In the genomic region with DNA sequence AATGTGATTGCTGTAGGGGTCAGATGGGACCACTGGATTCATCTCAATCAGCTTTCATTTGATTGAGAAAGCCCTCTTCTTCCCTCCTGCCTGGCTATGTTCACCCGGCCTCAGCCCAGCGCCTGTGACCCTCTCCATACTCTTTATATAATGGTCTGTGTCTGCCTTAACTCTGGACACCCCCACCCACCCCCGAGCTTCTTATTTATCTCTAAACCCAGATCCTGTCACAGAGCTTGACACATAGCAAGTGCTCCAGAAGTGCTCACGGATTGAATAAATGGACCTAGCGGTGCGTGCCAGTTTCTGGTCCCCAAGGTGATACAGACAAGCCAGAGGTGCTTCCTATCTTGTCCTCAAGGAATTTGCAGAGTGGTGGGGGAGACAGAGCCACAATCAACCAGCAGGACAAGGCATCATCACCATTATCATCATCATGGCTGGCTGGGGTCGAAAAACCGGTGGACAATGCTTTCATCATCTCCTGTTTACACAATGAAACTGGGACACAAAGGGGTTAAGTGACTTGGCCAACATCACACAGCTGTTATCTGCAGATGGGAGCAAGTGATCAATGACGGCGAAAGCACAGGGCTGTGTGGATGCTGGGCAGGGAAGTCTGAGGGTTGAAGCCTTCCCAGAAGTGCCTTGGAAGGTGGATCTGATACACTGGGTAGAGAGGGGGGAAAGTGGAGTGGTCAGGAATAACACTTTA, we compare ENCODE assay signal across 1 cellular context.
TF ChIP-seq lines count a peak whose summit lies in the region.

No MANE protein-coding gene starts in this region.

TF ChIP-seq in K562, 482 proteins besides CTCF, POLR2A, EP300 and RAD21 (continued from another document and continues in another):
- TF ChIP-seq, protein P1, sequence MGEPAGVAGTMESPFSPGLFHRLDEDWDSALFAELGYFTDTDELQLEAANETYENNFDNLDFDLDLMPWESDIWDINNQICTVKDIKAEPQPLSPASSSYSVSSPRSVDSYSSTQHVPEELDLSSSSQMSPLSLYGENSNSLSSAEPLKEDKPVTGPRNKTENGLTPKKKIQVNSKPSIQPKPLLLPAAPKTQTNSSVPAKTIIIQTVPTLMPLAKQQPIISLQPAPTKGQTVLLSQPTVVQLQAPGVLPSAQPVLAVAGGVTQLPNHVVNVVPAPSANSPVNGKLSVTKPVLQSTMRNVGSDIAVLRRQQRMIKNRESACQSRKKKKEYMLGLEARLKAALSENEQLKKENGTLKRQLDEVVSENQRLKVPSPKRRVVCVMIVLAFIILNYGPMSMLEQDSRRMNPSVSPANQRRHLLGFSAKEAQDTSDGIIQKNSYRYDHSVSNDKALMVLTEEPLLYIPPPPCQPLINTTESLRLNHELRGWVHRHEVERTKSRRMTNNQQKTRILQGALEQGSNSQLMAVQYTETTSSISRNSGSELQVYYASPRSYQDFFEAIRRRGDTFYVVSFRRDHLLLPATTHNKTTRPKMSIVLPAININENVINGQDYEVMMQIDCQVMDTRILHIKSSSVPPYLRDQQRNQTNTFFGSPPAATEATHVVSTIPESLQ (CRISPR knock-in tag; IDR thresholded peaks at IDR 0.05) = no peak
- no peak for TF ChIP-seq KHSRP (IDR thresholded peaks at IDR 0.05)
- TF ChIP-seq, protein P2, sequence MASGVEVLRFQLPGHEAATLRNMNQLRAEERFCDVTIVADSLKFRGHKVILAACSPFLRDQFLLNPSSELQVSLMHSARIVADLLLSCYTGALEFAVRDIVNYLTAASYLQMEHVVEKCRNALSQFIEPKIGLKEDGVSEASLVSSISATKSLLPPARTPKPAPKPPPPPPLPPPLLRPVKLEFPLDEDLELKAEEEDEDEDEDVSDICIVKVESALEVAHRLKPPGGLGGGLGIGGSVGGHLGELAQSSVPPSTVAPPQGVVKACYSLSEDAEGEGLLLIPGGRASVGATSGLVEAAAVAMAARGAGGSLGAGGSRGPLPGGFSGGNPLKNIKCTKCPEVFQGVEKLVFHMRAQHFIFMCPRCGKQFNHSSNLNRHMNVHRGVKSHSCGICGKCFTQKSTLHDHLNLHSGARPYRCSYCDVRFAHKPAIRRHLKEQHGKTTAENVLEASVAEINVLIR (CRISPR knock-in tag; IDR thresholded peaks at IDR 0.05) = no peak
- peak; percentile 43; the same call in 1 of the 2 replicates for TF ChIP-seq ZEB2 (IDR thresholded peaks at IDR 0.05)
- TF ChIP-seq CTBP1 (IDR thresholded peaks at IDR 0.05; ENCODE audit: borderline replicate concordance) = peak; percentile 72
- TF ChIP-seq TAL1 (IDR thresholded peaks at IDR 0.05) = 0 out of 2 replicates have a peak, but pooled peaks have one; percentile 11
- peak; percentile 53 to 64; a peak in 3 of 4 replicates for TF ChIP-seq FOXA3 (CRISPR knock-in tag; conservative IDR thresholded peaks at IDR 0.05 in 1 of 2, IDR thresholded peaks at IDR 0.05 in 1 of 2)
- TF ChIP-seq, protein P3, sequence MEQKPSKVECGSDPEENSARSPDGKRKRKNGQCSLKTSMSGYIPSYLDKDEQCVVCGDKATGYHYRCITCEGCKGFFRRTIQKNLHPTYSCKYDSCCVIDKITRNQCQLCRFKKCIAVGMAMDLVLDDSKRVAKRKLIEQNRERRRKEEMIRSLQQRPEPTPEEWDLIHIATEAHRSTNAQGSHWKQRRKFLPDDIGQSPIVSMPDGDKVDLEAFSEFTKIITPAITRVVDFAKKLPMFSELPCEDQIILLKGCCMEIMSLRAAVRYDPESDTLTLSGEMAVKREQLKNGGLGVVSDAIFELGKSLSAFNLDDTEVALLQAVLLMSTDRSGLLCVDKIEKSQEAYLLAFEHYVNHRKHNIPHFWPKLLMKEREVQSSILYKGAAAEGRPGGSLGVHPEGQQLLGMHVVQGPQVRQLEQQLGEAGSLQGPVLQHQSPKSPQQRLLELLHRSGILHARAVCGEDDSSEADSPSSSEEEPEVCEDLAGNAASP (IDR thresholded peaks at IDR 0.05) = no peak
- TF ChIP-seq POLR2AphosphoS5 (IDR thresholded peaks at IDR 0.05; ENCODE audit: control insufficient read depth, insufficient read depth, low read depth, low read length) = no peak
- TF ChIP-seq ZNF197 (CRISPR knock-in tag; IDR thresholded peaks at IDR 0.05; ENCODE audit: low read depth) = no peak
- TF ChIP-seq, protein P4, sequence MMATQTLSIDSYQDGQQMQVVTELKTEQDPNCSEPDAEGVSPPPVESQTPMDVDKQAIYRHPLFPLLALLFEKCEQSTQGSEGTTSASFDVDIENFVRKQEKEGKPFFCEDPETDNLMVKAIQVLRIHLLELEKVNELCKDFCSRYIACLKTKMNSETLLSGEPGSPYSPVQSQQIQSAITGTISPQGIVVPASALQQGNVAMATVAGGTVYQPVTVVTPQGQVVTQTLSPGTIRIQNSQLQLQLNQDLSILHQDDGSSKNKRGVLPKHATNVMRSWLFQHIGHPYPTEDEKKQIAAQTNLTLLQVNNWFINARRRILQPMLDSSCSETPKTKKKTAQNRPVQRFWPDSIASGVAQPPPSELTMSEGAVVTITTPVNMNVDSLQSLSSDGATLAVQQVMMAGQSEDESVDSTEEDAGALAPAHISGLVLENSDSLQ (IDR thresholded peaks at IDR 0.05) = 0 out of 2 replicates have a peak, but pooled peaks have one; percentile 8
- TF ChIP-seq CEBPG (CRISPR knock-in tag; IDR thresholded peaks at IDR 0.05) = peak; percentile 30; the same call in 1 of the 2 replicates
- peak in 1 of 2 experiments; percentile 75; a peak in 2 of 4 replicates for TF ChIP-seq CEBPG (tag; conservative IDR thresholded peaks at IDR 0.05 in 1 of 2, IDR thresholded peaks at IDR 0.05 in 1 of 2)
- no peak for TF ChIP-seq TEAD1 (CRISPR knock-in tag; IDR thresholded peaks at IDR 0.05)
- no peak for TF ChIP-seq STAT5A (IDR thresholded peaks at IDR 0.05; ENCODE audit: borderline replicate concordance, low read length)
- no peak for TF ChIP-seq ESRRB (CRISPR knock-in tag; IDR thresholded peaks at IDR 0.05; ENCODE audit: borderline replicate concordance)
- TF ChIP-seq FOXK2 (conservative IDR thresholded peaks at IDR 0.05 in 1 of 2, IDR thresholded peaks at IDR 0.05 in 1 of 2; ENCODE audit: low read depth in 2 of 2) = no peak
- TF ChIP-seq, protein P5, sequence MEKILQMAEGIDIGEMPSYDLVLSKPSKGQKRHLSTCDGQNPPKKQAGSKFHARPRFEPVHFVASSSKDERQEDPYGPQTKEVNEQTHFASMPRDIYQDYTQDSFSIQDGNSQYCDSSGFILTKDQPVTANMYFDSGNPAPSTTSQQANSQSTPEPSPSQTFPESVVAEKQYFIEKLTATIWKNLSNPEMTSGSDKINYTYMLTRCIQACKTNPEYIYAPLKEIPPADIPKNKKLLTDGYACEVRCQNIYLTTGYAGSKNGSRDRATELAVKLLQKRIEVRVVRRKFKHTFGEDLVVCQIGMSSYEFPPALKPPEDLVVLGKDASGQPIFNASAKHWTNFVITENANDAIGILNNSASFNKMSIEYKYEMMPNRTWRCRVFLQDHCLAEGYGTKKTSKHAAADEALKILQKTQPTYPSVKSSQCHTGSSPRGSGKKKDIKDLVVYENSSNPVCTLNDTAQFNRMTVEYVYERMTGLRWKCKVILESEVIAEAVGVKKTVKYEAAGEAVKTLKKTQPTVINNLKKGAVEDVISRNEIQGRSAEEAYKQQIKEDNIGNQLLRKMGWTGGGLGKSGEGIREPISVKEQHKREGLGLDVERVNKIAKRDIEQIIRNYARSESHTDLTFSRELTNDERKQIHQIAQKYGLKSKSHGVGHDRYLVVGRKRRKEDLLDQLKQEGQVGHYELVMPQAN (IDR thresholded peaks at IDR 0.05; ENCODE audit: borderline replicate concordance) = no peak
- no peak for TF ChIP-seq BDP1 (IDR thresholded peaks at IDR 0.05; ENCODE audit: insufficient read depth, insufficient read length)
- TF ChIP-seq, protein P6, sequence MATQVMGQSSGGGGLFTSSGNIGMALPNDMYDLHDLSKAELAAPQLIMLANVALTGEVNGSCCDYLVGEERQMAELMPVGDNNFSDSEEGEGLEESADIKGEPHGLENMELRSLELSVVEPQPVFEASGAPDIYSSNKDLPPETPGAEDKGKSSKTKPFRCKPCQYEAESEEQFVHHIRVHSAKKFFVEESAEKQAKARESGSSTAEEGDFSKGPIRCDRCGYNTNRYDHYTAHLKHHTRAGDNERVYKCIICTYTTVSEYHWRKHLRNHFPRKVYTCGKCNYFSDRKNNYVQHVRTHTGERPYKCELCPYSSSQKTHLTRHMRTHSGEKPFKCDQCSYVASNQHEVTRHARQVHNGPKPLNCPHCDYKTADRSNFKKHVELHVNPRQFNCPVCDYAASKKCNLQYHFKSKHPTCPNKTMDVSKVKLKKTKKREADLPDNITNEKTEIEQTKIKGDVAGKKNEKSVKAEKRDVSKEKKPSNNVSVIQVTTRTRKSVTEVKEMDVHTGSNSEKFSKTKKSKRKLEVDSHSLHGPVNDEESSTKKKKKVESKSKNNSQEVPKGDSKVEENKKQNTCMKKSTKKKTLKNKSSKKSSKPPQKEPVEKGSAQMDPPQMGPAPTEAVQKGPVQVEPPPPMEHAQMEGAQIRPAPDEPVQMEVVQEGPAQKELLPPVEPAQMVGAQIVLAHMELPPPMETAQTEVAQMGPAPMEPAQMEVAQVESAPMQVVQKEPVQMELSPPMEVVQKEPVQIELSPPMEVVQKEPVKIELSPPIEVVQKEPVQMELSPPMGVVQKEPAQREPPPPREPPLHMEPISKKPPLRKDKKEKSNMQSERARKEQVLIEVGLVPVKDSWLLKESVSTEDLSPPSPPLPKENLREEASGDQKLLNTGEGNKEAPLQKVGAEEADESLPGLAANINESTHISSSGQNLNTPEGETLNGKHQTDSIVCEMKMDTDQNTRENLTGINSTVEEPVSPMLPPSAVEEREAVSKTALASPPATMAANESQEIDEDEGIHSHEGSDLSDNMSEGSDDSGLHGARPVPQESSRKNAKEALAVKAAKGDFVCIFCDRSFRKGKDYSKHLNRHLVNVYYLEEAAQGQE (CRISPR knock-in tag; IDR thresholded peaks at IDR 0.05; ENCODE audit: low read depth) = no peak
- TF ChIP-seq CBX1 (IDR thresholded peaks at IDR 0.05; ENCODE audit: low read depth) = no peak
- no peak for TF ChIP-seq ZNF699 (CRISPR knock-in tag; IDR thresholded peaks at IDR 0.05; ENCODE audit: insufficient replicate concordance)
- no peak for TF ChIP-seq CHD2 (IDR thresholded peaks at IDR 0.05; ENCODE audit: low read depth, low read length)
- TF ChIP-seq POLR2B (IDR thresholded peaks at IDR 0.05; ENCODE audit: low read depth, partially characterized antibody) = no peak
- TF ChIP-seq POLR2G (IDR thresholded peaks at IDR 0.05; ENCODE audit: low read depth, low read length) = no peak
- TF ChIP-seq, protein P7, sequence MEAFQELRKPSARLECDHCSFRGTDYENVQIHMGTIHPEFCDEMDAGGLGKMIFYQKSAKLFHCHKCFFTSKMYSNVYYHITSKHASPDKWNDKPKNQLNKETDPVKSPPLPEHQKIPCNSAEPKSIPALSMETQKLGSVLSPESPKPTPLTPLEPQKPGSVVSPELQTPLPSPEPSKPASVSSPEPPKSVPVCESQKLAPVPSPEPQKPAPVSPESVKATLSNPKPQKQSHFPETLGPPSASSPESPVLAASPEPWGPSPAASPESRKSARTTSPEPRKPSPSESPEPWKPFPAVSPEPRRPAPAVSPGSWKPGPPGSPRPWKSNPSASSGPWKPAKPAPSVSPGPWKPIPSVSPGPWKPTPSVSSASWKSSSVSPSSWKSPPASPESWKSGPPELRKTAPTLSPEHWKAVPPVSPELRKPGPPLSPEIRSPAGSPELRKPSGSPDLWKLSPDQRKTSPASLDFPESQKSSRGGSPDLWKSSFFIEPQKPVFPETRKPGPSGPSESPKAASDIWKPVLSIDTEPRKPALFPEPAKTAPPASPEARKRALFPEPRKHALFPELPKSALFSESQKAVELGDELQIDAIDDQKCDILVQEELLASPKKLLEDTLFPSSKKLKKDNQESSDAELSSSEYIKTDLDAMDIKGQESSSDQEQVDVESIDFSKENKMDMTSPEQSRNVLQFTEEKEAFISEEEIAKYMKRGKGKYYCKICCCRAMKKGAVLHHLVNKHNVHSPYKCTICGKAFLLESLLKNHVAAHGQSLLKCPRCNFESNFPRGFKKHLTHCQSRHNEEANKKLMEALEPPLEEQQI (IDR thresholded peaks at IDR 0.05) = no peak
- no peak for TF ChIP-seq L3MBTL2 (IDR thresholded peaks at IDR 0.05)
- peak; percentile 28 for TF ChIP-seq CBFA2T3 (IDR thresholded peaks at IDR 0.05)
- no peak for TF ChIP-seq NBN (IDR thresholded peaks at IDR 0.05; ENCODE audit: low read depth)
- TF ChIP-seq, protein P8, sequence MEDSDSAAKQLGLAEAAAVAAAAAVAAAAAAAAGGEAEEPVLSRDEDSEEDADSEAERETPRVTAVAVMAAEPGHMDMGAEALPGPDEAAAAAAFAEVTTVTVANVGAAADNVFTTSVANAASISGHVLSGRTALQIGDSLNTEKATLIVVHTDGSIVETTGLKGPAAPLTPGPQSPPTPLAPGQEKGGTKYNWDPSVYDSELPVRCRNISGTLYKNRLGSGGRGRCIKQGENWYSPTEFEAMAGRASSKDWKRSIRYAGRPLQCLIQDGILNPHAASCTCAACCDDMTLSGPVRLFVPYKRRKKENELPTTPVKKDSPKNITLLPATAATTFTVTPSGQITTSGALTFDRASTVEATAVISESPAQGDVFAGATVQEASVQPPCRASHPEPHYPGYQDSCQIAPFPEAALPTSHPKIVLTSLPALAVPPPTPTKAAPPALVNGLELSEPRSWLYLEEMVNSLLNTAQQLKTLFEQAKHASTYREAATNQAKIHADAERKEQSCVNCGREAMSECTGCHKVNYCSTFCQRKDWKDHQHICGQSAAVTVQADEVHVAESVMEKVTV (CRISPR knock-in tag; IDR thresholded peaks at IDR 0.05) = no peak
- TF ChIP-seq, protein P9, sequence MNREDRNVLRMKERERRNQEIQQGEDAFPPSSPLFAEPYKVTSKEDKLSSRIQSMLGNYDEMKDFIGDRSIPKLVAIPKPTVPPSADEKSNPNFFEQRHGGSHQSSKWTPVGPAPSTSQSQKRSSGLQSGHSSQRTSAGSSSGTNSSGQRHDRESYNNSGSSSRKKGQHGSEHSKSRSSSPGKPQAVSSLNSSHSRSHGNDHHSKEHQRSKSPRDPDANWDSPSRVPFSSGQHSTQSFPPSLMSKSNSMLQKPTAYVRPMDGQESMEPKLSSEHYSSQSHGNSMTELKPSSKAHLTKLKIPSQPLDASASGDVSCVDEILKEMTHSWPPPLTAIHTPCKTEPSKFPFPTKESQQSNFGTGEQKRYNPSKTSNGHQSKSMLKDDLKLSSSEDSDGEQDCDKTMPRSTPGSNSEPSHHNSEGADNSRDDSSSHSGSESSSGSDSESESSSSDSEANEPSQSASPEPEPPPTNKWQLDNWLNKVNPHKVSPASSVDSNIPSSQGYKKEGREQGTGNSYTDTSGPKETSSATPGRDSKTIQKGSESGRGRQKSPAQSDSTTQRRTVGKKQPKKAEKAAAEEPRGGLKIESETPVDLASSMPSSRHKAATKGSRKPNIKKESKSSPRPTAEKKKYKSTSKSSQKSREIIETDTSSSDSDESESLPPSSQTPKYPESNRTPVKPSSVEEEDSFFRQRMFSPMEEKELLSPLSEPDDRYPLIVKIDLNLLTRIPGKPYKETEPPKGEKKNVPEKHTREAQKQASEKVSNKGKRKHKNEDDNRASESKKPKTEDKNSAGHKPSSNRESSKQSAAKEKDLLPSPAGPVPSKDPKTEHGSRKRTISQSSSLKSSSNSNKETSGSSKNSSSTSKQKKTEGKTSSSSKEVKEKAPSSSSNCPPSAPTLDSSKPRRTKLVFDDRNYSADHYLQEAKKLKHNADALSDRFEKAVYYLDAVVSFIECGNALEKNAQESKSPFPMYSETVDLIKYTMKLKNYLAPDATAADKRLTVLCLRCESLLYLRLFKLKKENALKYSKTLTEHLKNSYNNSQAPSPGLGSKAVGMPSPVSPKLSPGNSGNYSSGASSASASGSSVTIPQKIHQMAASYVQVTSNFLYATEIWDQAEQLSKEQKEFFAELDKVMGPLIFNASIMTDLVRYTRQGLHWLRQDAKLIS (CRISPR knock-in tag; IDR thresholded peaks at IDR 0.05) = no peak
- peak; percentile 37; the same call in 1 of the 2 replicates for TF ChIP-seq ETV1 (tag; conservative IDR thresholded peaks at IDR 0.05; ENCODE audit: low read depth)
- TF ChIP-seq POLR2H (tag; IDR thresholded peaks at IDR 0.05; ENCODE audit: low read depth) = no peak
